ENCODE assay signal across 8 cellular contexts in the genomic region with DNA sequence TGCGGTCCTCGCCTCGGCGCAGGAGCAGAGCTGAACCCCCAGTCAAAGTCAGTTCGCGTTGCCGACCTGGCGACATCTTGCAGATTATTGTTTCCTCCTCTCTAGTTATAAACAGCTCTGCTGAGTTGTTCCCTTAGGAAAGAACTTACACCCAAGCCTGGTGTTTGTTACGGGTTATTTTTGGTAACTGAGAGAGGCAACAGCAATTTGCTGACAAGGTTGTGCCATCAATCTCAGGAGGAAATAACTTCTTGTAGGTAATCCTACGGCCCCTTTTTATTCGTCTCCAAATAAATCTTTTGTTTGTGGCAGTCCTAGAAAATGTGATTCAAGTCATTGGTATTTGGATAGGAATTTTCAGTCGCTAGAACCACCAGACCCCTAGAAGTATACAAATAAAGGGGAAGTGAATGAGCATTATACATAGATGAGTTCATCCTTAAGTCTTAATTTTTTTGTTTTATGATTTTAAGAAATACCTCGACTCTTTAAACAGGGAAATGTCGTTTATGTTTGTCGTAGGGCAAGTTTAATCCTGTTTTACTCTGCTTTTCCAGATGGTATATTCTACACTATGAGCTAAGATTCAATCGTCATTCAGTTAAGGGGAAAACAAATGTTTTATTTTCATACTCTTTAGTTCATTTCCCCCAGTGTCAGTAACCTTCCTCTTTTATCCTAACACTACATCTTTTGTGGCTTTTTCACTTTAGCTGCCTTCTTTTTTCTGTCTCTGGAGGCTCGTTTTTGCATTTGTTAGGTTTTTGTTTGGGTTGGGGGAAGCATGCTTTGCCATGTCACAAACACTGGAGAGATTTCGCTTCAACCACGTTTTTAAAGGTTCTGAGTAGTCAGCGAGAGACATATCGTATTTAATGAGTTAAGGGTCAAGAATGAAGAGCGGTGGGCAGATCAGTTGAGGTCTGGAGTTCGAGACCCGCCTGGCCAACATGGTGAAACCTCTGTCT. TPM values are rescaled to one million over a fixed set of nuclear protein-coding genes. Genes with fewer than 3 reads are reported as not detected.
DNase-seq lines count a peak whose midpoint lies in the region; ATAC-seq and TF ChIP-seq lines count a peak whose summit lies in the region.

No MANE protein-coding gene starts in this region.

- H3K27ac ChIP-seq in CD4-positive, alpha-beta T cell (ENCODE audit: low read depth, low read length) = no peak overlapping the region
- H3K27ac ChIP-seq in HEK293 (ENCODE audit: extremely low read depth, low read depth, low read length) (peak overlapping the region; percentile 93), esophagus squamous epithelium (peak overlapping the region; percentile 83 to 92 (median 86)), neural cell (ENCODE audit: low read length) (no peak overlapping the region)

- H3K4me1 Mint-ChIP-seq in CD4-positive, alpha-beta T cell (ENCODE audit: low read depth) = peaks cover 37% of the 10 kb centered on the region
- peaks cover 12% of the 10 kb centered on the region for H3K4me1 Mint-ChIP-seq in T-helper 1 cell treated with Interleukin-12 subunit alpha and Interleukin-12 subunit beta and Interleukin-4 antibody, amounts not matched to agents 30 μg/mL and 1 μg/mL, for 36 hours (ENCODE audit: low read depth)

- DNase-seq in CD4-positive, alpha-beta T cell = peak in 3 of 10 experiments; percentile 6 to 30 (median 11)
- DNase-seq in esophagus squamous epithelium (lab: John Stamatoyannopoulos, UW) (no peak), inferior parietal cortex (ENCODE audit: extremely low spot score) (no peak), COR-L47 (lab: John Stamatoyannopoulos, UW) (no peak)

- no peak for TF ChIP-seq EP300 in neural cell (conservative IDR thresholded peaks at IDR 0.05; ENCODE audit: poor library complexity, severe bottlenecking)

- H3K9ac ChIP-seq in neural cell (ENCODE audit: low read length) = peak overlapping the region; percentile 68

- peak overlapping the region; percentile 45 for H2AFZ ChIP-seq in neural cell (ENCODE audit: low read depth, low read length)

- H3K4me3 ChIP-seq in HEK293 (ENCODE audit: low read depth, low read length) (peak overlapping the region; percentile 83), esophagus squamous epithelium (peak overlapping the region; percentile 65 to 85 (median 74)), neural cell (ENCODE audit: low read length) (peak overlapping the region; percentile 85)

- H3K27me3 ChIP-seq in CD4-positive, alpha-beta T cell (ENCODE audit: control insufficient read depth, insufficient read depth, low read length) = no peaks in the 10 kb centered on the region
- H3K27me3 ChIP-seq in esophagus squamous epithelium (no peaks in the 10 kb centered on the region), neural cell (ENCODE audit: insufficient read depth, low read depth, low read length) (peaks cover 14% of the 10 kb centered on the region)

- H3K27me3 Mint-ChIP-seq in CD4-positive, alpha-beta T cell = no peaks in the 10 kb centered on the region
- peaks cover 22% of the 10 kb centered on the region for H3K27me3 Mint-ChIP-seq in T-helper 1 cell treated with Interleukin-12 subunit alpha and Interleukin-12 subunit beta and Interleukin-4 antibody, amounts not matched to agents 30 μg/mL and 1 μg/mL, for 36 hours (ENCODE audit: low read depth)

- no peaks in the 10 kb centered on the region for H3K79me2 ChIP-seq in neural cell (replicated peaks; ENCODE audit: insufficient read depth, low read length)

- H3K36me3 ChIP-seq in HEK293 (ENCODE audit: control insufficient read depth in 2 of 2, insufficient read depth in 1 of 2, low read length in 2 of 2) (peaks cover 9 to 21% of the 10 kb centered on the region in 2 experiments; a peak in 2 of 3 replicates), esophagus squamous epithelium (peaks cover 0 to 14% (median 0%) of the 10 kb centered on the region in 3 donors), neural cell (ENCODE audit: insufficient read depth, low read length) (no peaks in the 10 kb centered on the region)

- TF ChIP-seq POLR2A in esophagus squamous epithelium (IDR thresholded peaks at IDR 0.05) = no peak

- no peaks in the 10 kb centered on the region for H3K9me3 ChIP-seq in CD4-positive, alpha-beta T cell (ENCODE audit: control insufficient read depth, low read length)
- H3K9me3 ChIP-seq in HEK293 (ENCODE audit: control insufficient read depth, insufficient read depth, low read depth, low read length) (no peaks in the 10 kb centered on the region), esophagus squamous epithelium (no peaks in the 10 kb centered on the region), neural cell (ENCODE audit: low read length) (no peaks in the 10 kb centered on the region)

- no peak for TF ChIP-seq CTCF in CD4-positive, alpha-beta T cell (IDR thresholded peaks at IDR 0.05)
- no peak for TF ChIP-seq CTCF in HEK293 (tag by site-specific recombination; IDR thresholded peaks at IDR 0.05)
- no peak for TF ChIP-seq CTCF in esophagus squamous epithelium (IDR thresholded peaks at IDR 0.05)
- TF ChIP-seq CTCF in neural cell (IDR thresholded peaks at IDR 0.05; ENCODE audit: poor library complexity, severe bottlenecking) = no peak

- H3K4me3 Mint-ChIP-seq in CD4-positive, alpha-beta T cell = peak overlapping the region; percentile 92
- peak overlapping the region; percentile 64 for H3K4me3 Mint-ChIP-seq in T-helper 1 cell treated with Interleukin-12 subunit alpha and Interleukin-12 subunit beta and Interleukin-4 antibody, amounts not matched to agents 30 μg/mL and 1 μg/mL, for 36 hours

- TF ChIP-seq RAD21 in neural cell (conservative IDR thresholded peaks at IDR 0.05) = no peak

- CTCF ChIA-PET in CD4-positive, alpha-beta T cell (lab: Charles Lee) = interaction anchor here (1.7 kb wide), 1 partner anchor 164 kb away, joined by 3 read pairs; no protein-coding TSS in a partner anchor
- CTCF ChIA-PET in HEK293 (lab: Yijun Ruan, JAX) = interaction anchor here (0.6 to 4.7 kb wide), 8 partner anchors 11 to 447 kb away, joined by 3 to 23 read pairs (median 4); a partner anchor contains a TSS

- H3K4me2 ChIP-seq in neural cell (ENCODE audit: low read length) = peak overlapping the region; percentile 70

- H3K9me2 ChIP-seq in neural cell (ENCODE audit: insufficient read depth, low read length) = no peaks in the 10 kb centered on the region

- 34 to 35% methylated on average over 15 to 19 of the region's 24 CpGs for WGBS in esophagus squamous epithelium, 2 donors

- intact Hi-C loops in CD4-positive, alpha-beta T cell (cut with DNase I, micrococcal nuclease) = loop anchor here (2.0 to 10.0 kb wide), 3 partner anchors 68 to 200 kb away; no protein-coding TSS in a partner anchor
- intact Hi-C loops in esophagus squamous epithelium (cut with DNase I) = no loop called here

- no peaks in the 10 kb centered on the region for H3F3A ChIP-seq in neural cell (ENCODE audit: insufficient read depth, low read length, poor library complexity, severe bottlenecking)

- H3K36me3 Mint-ChIP-seq in CD4-positive, alpha-beta T cell (ENCODE audit: low read depth) = peaks cover 26% of the 10 kb centered on the region
- H3K36me3 Mint-ChIP-seq in T-helper 1 cell treated with Interleukin-12 subunit alpha and Interleukin-12 subunit beta and Interleukin-4 antibody, amounts not matched to agents 30 μg/mL and 1 μg/mL, for 36 hours (ENCODE audit: low read depth) = peaks cover 5% of the 10 kb centered on the region

- POLR2A ChIA-PET in CD4-positive, alpha-beta T cell (lab: Charles Lee) = interaction anchor here (0.6 to 6.3 kb wide), 11 partner anchors 10 to 1363 kb away, joined by 3 to 212 read pairs (median 8); a partner anchor contains a TSS
- POLR2A ChIA-PET in HEK293 (lab: Yijun Ruan, JAX) = interaction anchor here (0.6 to 4.0 kb wide), 10 partner anchors 9 to 466 kb away, joined by 3 to 48 read pairs (median 6); a partner anchor contains a TSS

- peak; percentile 28 for ATAC-seq in CD4-positive, alpha-beta T cell (ENCODE audit: poor library complexity)
- no peak for ATAC-seq in GM21619 (IDR thresholded peaks at IDR 0.05; ENCODE audit: unreplicated experiment)

- H4K20me1 ChIP-seq in neural cell (ENCODE audit: insufficient read depth) = no peaks in the 10 kb centered on the region

- H3K4me1 ChIP-seq in HEK293 (ENCODE audit: control insufficient read depth, insufficient read depth, low read length) (peaks cover 20% of the 10 kb centered on the region), esophagus squamous epithelium (peaks cover 0 to 47% (median 11%) of the 10 kb centered on the region in 3 donors)

- H3K9me3 Mint-ChIP-seq in CD4-positive, alpha-beta T cell = no peaks in the 10 kb centered on the region
- H3K9me3 Mint-ChIP-seq in T-helper 1 cell treated with Interleukin-12 subunit alpha and Interleukin-12 subunit beta and Interleukin-4 antibody, amounts not matched to agents 30 μg/mL and 1 μg/mL, for 36 hours = no peaks in the 10 kb centered on the region

- peak overlapping the region; percentile 73 for H3K27ac Mint-ChIP-seq in CD4-positive, alpha-beta T cell
- H3K27ac Mint-ChIP-seq in T-helper 1 cell treated with Interleukin-12 subunit alpha and Interleukin-12 subunit beta and Interleukin-4 antibody, amounts not matched to agents 30 μg/mL and 1 μg/mL, for 36 hours = peak overlapping the region; percentile 39

TF ChIP-seq in neural cell, 6 proteins besides CTCF, POLR2A, EP300 and RAD21 (continues in another document):
- TF ChIP-seq MXI1 (conservative IDR thresholded peaks at IDR 0.05; ENCODE audit: poor library complexity, severe bottlenecking) (no peak), SMC3 (conservative IDR thresholded peaks at IDR 0.05; ENCODE audit: poor library complexity) (no peak), POLR2AphosphoS5 (IDR thresholded peaks at IDR 0.05) (no peak), EZH2 (IDR thresholded peaks at IDR 0.05; ENCODE audit: borderline replicate concordance, insufficient read depth, low read length, poor library complexity, severe bottlenecking) (no peak), TAF1 (IDR thresholded peaks at IDR 0.05; ENCODE audit: low read depth) (no peak)

RNA-seq across cellular contexts. Expression of a gene that starts 1.2 kb away (rescaled TPM):
- total RNA-seq in CD4-positive, alpha-beta T cell = 1 to 10 TPM; 5.2 to 5.3 TPM
- total RNA-seq in esophagus squamous epithelium = 10 to 100 TPM; 11.9 to 19.0 (median 17.8) TPM
- polyA plus RNA-seq in neural cell = 27.6 and 28.2 TPM in 2 replicates
- polyA minus RNA-seq in neural cell = 19.2 and 20.4 TPM in 2 replicates

RNA-seq across cellular contexts. Expression of a gene that starts 29.2 kb away (rescaled TPM):
- total RNA-seq in CD4-positive, alpha-beta T cell = not detected
- total RNA-seq in esophagus squamous epithelium = under 1 TPM; 0.19 to 0.44 (median 0.38) TPM
- polyA plus RNA-seq in neural cell = 42.1 and 44.0 TPM in 2 replicates
- polyA minus RNA-seq in neural cell = 66.2 and 73.5 TPM in 2 replicates

Comparison
In these comparisons a context has a peak if more than half of its experiments do, and no peak if none do; other contexts are left out.
1. H3K27ac ChIP-seq: peak in HEK293 (single experiment) and esophagus squamous epithelium (4 of 4); none in CD4-positive, alpha-beta T cell (single experiment) and neural cell (single experiment).
2. Peak in every context shown above with its lines, with median percentiles within 50 percentile points of each other: H3K4me3 ChIP-seq.